In the genomic region with DNA sequence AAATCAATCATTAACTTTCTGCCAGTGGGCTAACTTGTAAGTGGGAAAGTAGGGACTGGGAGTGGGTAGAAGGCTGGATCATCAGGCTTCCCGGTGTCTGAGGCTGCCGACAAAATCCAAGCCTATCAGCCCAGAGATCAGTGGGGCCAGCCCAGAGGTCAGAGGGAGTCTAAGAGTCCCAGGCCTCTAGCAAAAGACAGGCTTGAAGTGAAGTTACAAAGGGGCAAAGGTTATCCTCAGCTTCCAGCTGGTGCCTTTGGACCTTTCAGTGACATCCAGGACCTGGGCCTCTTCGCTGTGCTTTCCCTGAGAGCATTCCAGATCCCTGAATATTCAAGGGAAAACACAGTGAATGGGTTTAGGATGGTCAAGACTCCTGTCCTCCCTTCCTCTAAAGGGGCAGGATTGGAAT, we compare ENCODE assay signal across 33 cellular contexts. TPM values are rescaled to one million over a fixed set of nuclear protein-coding genes. Genes with fewer than 3 reads are reported as not detected.
DNase-seq lines count a peak whose midpoint lies in the region; ATAC-seq, FAIRE-seq and TF ChIP-seq lines count a peak whose summit lies in the region.
"Had no signal": no experiment of that assay in that cellular context is flagged by ENCODE, and none has a peak within 500 bp of the region (broad histone marks: within the 10 kb centered on the region; RNA-seq: fewer than 3 reads in every experiment).

No MANE protein-coding gene starts in this region.

- peak overlapping the region; percentile 77 for H2BK120ac ChIP-seq in trophoblast cell (ENCODE audit: insufficient read depth, low read length, poor library complexity)

- H3K9me2 ChIP-seq in Karpas-422 (replicated peaks; ENCODE audit: insufficient read depth, low read length): no peaks in the 10 kb centered on the region

- no peak for TF ChIP-seq RAD21 in A549 (conservative IDR thresholded peaks at IDR 0.05 in 1 of 2, IDR thresholded peaks at IDR 0.05 in 1 of 2)

- no peak overlapping the region for H3K23ac ChIP-seq in trophoblast cell (ENCODE audit: low read length)

- peak overlapping the region; percentile 55 for H3K14ac ChIP-seq in trophoblast cell (ENCODE audit: low read length)

- TF ChIP-seq CTCF in A549 (IDR thresholded peaks at IDR 0.05): no peak

- POLR2A ChIA-PET in A549 (lab: Yijun Ruan, JAX): no interaction called here

- H4K8ac ChIP-seq in trophoblast cell (ENCODE audit: low read depth, low read length): peak overlapping the region; percentile 49

- H2AFZ ChIP-seq in Karpas-422 (ENCODE audit: low read length) (no peak overlapping the region), trophoblast cell (ENCODE audit: insufficient read depth, low read length, poor library complexity) (no peak overlapping the region)

- peak overlapping the region; percentile 33 for H3K18ac ChIP-seq in trophoblast cell (ENCODE audit: low read length)

- H3K4me2 ChIP-seq in A549 (peak overlapping the region; percentile 70), Karpas-422 (ENCODE audit: low read depth, low read length, poor library complexity, severe bottlenecking) (peak overlapping the region; percentile 59), trophoblast cell (ENCODE audit: low read length) (no peak overlapping the region)
- H3K4me2 ChIP-seq: smooth muscle cell had no signal

- H3K4ac ChIP-seq in trophoblast cell (ENCODE audit: low read depth, low read length): no peak overlapping the region

- TF ChIP-seq EP300 in A549 (IDR thresholded peaks at IDR 0.05): no peak

- H3K79me2 ChIP-seq in Karpas-422 (ENCODE audit: low read length) (no peaks in the 10 kb centered on the region), trophoblast cell (ENCODE audit: control insufficient read depth, insufficient read depth, low read length, poor library complexity) (no peaks in the 10 kb centered on the region)

- H3K9ac ChIP-seq in Karpas-422 (ENCODE audit: low read length) (no peak overlapping the region), trophoblast cell (ENCODE audit: low read length) (no peak overlapping the region)

- intact Hi-C loops in left colon (cut with DNase I, micrococcal nuclease): no loop called here

- H3K27me3 ChIP-seq in Karpas-422 (ENCODE audit: low read length) (no peaks in the 10 kb centered on the region; the same call in 1 of the 2 replicates), trophoblast cell (ENCODE audit: insufficient read depth, low read length) (no peaks in the 10 kb centered on the region)
- H3K27me3 ChIP-seq: esophagus muscularis mucosa, testis, uterus had no signal

- H3K9me3 ChIP-seq in A549 (no peaks in the 10 kb centered on the region), Karpas-422 (ENCODE audit: low read length) (no peaks in the 10 kb centered on the region), trophoblast cell (ENCODE audit: insufficient read depth, low read depth, low read length) (no peaks in the 10 kb centered on the region)
- H3K9me3 ChIP-seq: BE2C, testis, uterus had no signal

- peak overlapping the region; percentile 37 for H2BK12ac ChIP-seq in trophoblast cell (ENCODE audit: low read length)

- peak overlapping the region; percentile 77 for H4K91ac ChIP-seq in trophoblast cell (ENCODE audit: low read depth, low read length)

- no peak overlapping the region for H2AK5ac ChIP-seq in trophoblast cell (ENCODE audit: low read length)

- H3K27ac ChIP-seq in A549 (peak overlapping the region; percentile 56 to 58; a peak in 5 of 6 replicates), Karpas-422 (ENCODE audit: low read length) (no peak overlapping the region), trophoblast cell (ENCODE audit: low read depth, low read length) (peak overlapping the region; percentile 87)
- H3K27ac ChIP-seq: esophagus muscularis mucosa, testis, uterus had no signal

- FAIRE-seq in A549 (lab: Jason Lieb, UNC): no peak
- FAIRE-seq: endometrium, kidney had no signal

- peaks cover 51% of the 10 kb centered on the region for H4K20me1 ChIP-seq in Karpas-422 (ENCODE audit: insufficient read depth, low read depth, low read length)

- TF ChIP-seq POLR2A in A549 (IDR thresholded peaks at IDR 0.05; ENCODE audit: low read length): no peak

- peak; percentile 30 to 70; a peak in 3 of 6 replicates for ATAC-seq in A549
- ATAC-seq in left colon: peak; percentile 49
- ATAC-seq in HG02763 (IDR thresholded peaks at IDR 0.05; ENCODE audit: unreplicated experiment): no peak
- ATAC-seq in GM18511 (IDR thresholded peaks at IDR 0.05; ENCODE audit: unreplicated experiment): no peak
- ATAC-seq: stimulated activated naive CD8-positive, alpha-beta T cell treated with anti-CD3 and anti-CD28 coated beads, Interleukin-15, Interleukin-2, amounts not matched to agents 100 U/mL and 50 U/mL, for 24 hours; T-helper 17 cell had no signal

- H3K36me3 ChIP-seq in Karpas-422 (ENCODE audit: insufficient read depth, low read length): no peaks in the 10 kb centered on the region
- H3K36me3 ChIP-seq in trophoblast cell (ENCODE audit: control insufficient read depth in 1 of 2, insufficient read depth in 2 of 2, low read length in 2 of 2): no peaks in the 10 kb centered on the region
- H3K36me3 ChIP-seq: BE2C, esophagus muscularis mucosa, uterus had no signal

- H3K4me1 ChIP-seq in A549 (peaks cover 22% of the 10 kb centered on the region), Karpas-422 (ENCODE audit: low read length) (peaks cover 44% of the 10 kb centered on the region), trophoblast cell (ENCODE audit: control insufficient read depth in 1 of 2, insufficient read depth in 2 of 2, low read length in 2 of 2) (peaks cover 28 to 36% of the 10 kb centered on the region in 2 experiments)
- H3K4me1 ChIP-seq: BE2C had no signal

- H2BK5ac ChIP-seq in trophoblast cell (ENCODE audit: low read depth, low read length, poor library complexity): peak overlapping the region; percentile 34

- H3K4me3 ChIP-seq in A549: no peak overlapping the region
- no peak overlapping the region for H3K4me3 ChIP-seq in Karpas-422 (ENCODE audit: low read length)
- H3K4me3 ChIP-seq in trophoblast cell (ENCODE audit: low read depth, low read length): no peak overlapping the region
- H3K4me3 ChIP-seq: esophagus muscularis mucosa, smooth muscle cell, testis, uterus had no signal

- CTCF ChIA-PET in A549 (lab: Yijun Ruan, JAX): no interaction called here

- H4K12ac ChIP-seq in trophoblast cell (ENCODE audit: low read depth, low read length): no peak overlapping the region

- H3K79me1 ChIP-seq in trophoblast cell (ENCODE audit: low read length): peaks cover 18% of the 10 kb centered on the region

- DNase-seq in A549 (ENCODE audit: low read depth in 1 of 2, low spot score in 1 of 2) (no peak), Karpas-422 (no peak), left colon (no peak), trophoblast cell (no peak), NOMO-1 treated with DMSO at 0.1 percent for 48 hours (lab: John Stamatoyannopoulos, UW; ENCODE audit: unreplicated experiment) (no peak)
- no peak for DNase-seq in stimulated activated CD4-positive, alpha-beta T cell treated with anti-CD3 and anti-CD28 coated beads, Interleukin-12 subunit alpha, Interleukin-12 subunit beta, amount 100 ng/mL, for 4 hours
- DNase-seq: activated CD4-positive, alpha-beta memory T cell treated with anti-CD3 and anti-CD28 coated beads for 36 hours; activated CD4-positive, alpha-beta T cell treated with anti-CD3 and anti-CD28 coated beads for 1 hour; activated naive CD4-positive, alpha-beta T cell treated with Interleukin-2 at 50 U/mL for 16 hours; amniotic stem cell; BE2C; GF-D8; GOT3; KBM-7; kidney; nephron progenitor cell; retina; Right ventricle myocardium superior; stimulated activated CD4-positive, alpha-beta T cell treated with anti-CD3 and anti-CD28 coated beads, Interleukin-2, amount 100 ng/mL, for 24 hours; stimulated activated naive CD8-positive, alpha-beta T cell treated with anti-CD3 and anti-CD28 coated beads, Interleukin-15, Interleukin-2, amounts not matched to agents 100 U/mL and 50 U/mL, for 24 hours; T-helper 17 cell; testis; uterus had no signal

- 26% methylated on average over 3 of the region's 3 CpGs for WGBS in A549 (ENCODE audit: missing lambda C conversion rate)
- no CpG with 5 or more reads among the region's 3 CpGs for WGBS in trophoblast cell (ENCODE audit: extremely low coverage, insufficient coverage, insufficient read length)

TF ChIP-seq in A549, 52 proteins besides CTCF, POLR2A, EP300 and RAD21 (continues in another document):
- TF ChIP-seq NFE2L2 (conservative IDR thresholded peaks at IDR 0.05; ENCODE audit: low read length): no peak
- no peak for TF ChIP-seq NPAS2 (CRISPR knock-in tag; IDR thresholded peaks at IDR 0.05; ENCODE audit: borderline replicate concordance)

RNA-seq across cellular contexts. Expression of a gene that starts 36.8 kb away (rescaled TPM):
- polyA plus RNA-seq in A549 (2011; rRNA removed) (2.9 and 4.2 TPM in 2 replicates), A549 (2017; fragmentation: RNase III; extraction: RNeasy Plus Mini Kit Qiagen cat#74134 plus additional on column Dnase treatment) (0.63 to 0.87 TPM (median 0.63 TPM) in 3 replicates)
- 0.77 and 1.0 TPM in 2 replicates for polyA plus RNA-seq in A549 (2012; cell fraction: cytosol; rRNA removed)
- polyA plus RNA-seq in A549 (2012; cell fraction: nucleus; rRNA removed): 3.4 and 3.5 TPM in 2 replicates
- 1.1 and 1.4 TPM in 2 replicates for polyA minus RNA-seq in A549 (2011; rRNA and poly(A)+ RNA removed)
- total RNA-seq in Karpas-422 (2014; rRNA removed; shearing (Covaris generic); ENCODE audit: low replicate concordance): not detected in 2 replicates
- total RNA-seq in left colon: 1 to 10 TPM; 6.0 to 6.6 TPM
- 2.4 and 3.4 TPM in 2 replicates for polyA plus RNA-seq in trophoblast cell (2013)
- total RNA-seq: activated CD4-positive, alpha-beta memory T cell treated with anti-CD3 and anti-CD28 coated beads for 36 hours; dermis microvascular lymphatic vessel endothelial cell; lung microvascular endothelial cell; MCF 10A; mononuclear cell; smooth muscle cell; T-helper 17 cell had no signal
- polyA plus RNA-seq: smooth muscle cell had no signal

RNA-seq across cellular contexts. Expression of a gene that starts 43.9 kb away (rescaled TPM):
- polyA plus RNA-seq in A549 (2011; rRNA removed) (not detected in 2 replicates), A549 (2017; fragmentation: RNase III; extraction: RNeasy Plus Mini Kit Qiagen cat#74134 plus additional on column Dnase treatment) (not detected in 3 replicates)
- polyA plus RNA-seq in A549 (2012; cell fraction: cytosol; rRNA removed): not detected in 2 replicates
- 0.13 TPM in 1 of 2 replicates, not detected in the other for polyA plus RNA-seq in A549 (2012; cell fraction: nucleus; rRNA removed)
- polyA minus RNA-seq in A549 (2011; rRNA and poly(A)+ RNA removed): not detected in 2 replicates
- total RNA-seq in Karpas-422 (2014; rRNA removed; shearing (Covaris generic); ENCODE audit: low replicate concordance): 803 and 894 TPM in 2 replicates
- total RNA-seq in left colon: 10 to 100 TPM in 1 of 2 donors, 1 to 10 TPM in 1; 3.8 to 10.2 TPM
- polyA plus RNA-seq in trophoblast cell (2013): 0.08 TPM in 1 of 2 replicates, not detected in the other
- total RNA-seq: dermis microvascular lymphatic vessel endothelial cell, lung microvascular endothelial cell, MCF 10A, osteoblast, smooth muscle cell had no signal
- polyA plus RNA-seq: smooth muscle cell had no signal

Comparison
In these comparisons a context has a peak if more than half of its experiments do, and no peak if none do; other contexts are left out.
1. ATAC-seq: peak in A549 (2 of 2) and left colon (single experiment); none in HG02763 (single experiment) and GM18511 (single experiment).
2. RNA of a gene that starts 43.9 kb away (total RNA-seq): 803 to 894 TPM in Karpas-422; 3.8 to 10.2 TPM in left colon; every median in the first group is over 10 times any median in the second.